Comparison of ENCODE assay signal across 1 cellular context in the genomic region with DNA sequence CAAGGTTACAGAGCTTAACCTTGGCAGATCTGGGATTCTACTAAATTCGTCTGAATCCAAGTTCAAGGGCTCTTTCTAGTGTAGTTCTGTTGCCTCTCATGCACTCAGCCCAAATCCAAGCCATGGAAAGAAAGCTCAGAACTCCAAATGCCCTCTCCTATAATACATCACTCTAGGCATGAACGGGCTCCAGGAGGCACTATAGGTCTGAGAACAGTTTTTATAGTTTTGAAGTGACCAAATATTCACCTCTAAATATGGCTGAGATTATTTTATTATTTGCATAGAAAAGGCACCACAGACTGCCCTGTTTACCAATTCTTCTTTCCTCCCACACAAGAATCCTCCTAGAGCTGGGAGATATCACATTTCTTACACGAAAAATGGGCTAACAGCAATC.
TF ChIP-seq lines count a peak whose summit lies in the region.

No MANE protein-coding gene starts in this region.

TF ChIP-seq in GM23338, 12 proteins besides CTCF, POLR2A, EP300 and RAD21 (continued from another document):
- TF ChIP-seq, protein P1, sequence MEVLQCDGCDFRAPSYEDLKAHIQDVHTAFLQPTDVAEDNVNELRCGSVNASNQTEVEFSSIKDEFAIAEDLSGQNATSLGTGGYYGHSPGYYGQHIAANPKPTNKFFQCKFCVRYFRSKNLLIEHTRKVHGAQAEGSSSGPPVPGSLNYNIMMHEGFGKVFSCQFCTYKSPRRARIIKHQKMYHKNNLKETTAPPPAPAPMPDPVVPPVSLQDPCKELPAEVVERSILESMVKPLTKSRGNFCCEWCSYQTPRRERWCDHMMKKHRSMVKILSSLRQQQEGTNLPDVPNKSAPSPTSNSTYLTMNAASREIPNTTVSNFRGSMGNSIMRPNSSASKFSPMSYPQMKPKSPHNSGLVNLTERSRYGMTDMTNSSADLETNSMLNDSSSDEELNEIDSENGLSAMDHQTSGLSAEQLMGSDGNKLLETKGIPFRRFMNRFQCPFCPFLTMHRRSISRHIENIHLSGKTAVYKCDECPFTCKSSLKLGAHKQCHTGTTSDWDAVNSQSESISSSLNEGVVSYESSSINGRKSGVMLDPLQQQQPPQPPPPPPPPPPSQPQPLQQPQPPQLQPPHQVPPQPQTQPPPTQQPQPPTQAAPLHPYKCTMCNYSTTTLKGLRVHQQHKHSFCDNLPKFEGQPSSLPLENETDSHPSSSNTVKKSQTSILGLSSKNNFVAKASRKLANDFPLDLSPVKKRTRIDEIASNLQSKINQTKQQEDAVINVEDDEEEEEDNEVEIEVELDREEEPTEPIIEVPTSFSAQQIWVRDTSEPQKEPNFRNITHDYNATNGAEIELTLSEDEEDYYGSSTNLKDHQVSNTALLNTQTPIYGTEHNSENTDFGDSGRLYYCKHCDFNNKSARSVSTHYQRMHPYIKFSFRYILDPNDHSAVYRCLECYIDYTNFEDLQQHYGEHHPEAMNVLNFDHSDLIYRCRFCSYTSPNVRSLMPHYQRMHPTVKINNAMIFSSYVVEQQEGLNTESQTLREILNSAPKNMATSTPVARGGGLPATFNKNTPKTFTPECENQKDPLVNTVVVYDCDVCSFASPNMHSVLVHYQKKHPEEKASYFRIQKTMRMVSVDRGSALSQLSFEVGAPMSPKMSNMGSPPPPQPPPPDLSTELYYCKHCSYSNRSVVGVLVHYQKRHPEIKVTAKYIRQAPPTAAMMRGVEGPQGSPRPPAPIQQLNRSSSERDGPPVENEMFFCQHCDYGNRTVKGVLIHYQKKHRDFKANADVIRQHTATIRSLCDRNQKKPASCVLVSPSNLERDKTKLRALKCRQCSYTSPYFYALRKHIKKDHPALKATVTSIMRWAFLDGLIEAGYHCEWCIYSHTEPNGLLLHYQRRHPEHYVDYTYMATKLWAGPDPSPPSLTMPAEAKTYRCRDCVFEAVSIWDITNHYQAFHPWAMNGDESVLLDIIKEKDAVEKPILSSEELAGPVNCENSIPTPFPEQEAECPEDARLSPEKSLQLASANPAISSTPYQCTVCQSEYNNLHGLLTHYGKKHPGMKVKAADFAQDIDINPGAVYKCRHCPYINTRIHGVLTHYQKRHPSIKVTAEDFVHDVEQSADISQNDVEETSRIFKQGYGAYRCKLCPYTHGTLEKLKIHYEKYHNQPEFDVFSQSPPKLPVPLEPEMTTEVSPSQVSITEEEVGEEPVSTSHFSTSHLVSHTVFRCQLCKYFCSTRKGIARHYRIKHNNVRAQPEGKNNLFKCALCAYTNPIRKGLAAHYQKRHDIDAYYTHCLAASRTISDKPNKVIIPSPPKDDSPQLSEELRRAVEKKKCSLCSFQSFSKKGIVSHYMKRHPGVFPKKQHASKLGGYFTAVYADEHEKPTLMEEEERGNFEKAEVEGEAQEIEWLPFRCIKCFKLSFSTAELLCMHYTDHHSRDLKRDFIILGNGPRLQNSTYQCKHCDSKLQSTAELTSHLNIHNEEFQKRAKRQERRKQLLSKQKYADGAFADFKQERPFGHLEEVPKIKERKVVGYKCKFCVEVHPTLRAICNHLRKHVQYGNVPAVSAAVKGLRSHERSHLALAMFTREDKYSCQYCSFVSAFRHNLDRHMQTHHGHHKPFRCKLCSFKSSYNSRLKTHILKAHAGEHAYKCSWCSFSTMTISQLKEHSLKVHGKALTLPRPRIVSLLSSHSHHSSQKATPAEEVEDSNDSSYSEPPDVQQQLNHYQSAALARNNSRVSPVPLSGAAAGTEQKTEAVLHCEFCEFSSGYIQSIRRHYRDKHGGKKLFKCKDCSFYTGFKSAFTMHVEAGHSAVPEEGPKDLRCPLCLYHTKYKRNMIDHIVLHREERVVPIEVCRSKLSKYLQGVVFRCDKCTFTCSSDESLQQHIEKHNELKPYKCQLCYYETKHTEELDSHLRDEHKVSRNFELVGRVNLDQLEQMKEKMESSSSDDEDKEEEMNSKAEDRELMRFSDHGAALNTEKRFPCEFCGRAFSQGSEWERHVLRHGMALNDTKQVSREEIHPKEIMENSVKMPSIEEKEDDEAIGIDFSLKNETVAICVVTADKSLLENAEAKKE (CRISPR knock-in tag; IDR thresholded peaks at IDR 0.05) = no peak
- TF ChIP-seq JUNB (IDR thresholded peaks at IDR 0.05; ENCODE audit: unreplicated experiment) = no peak
